ENCODE assay signal across 1 cellular context in the genomic region with DNA sequence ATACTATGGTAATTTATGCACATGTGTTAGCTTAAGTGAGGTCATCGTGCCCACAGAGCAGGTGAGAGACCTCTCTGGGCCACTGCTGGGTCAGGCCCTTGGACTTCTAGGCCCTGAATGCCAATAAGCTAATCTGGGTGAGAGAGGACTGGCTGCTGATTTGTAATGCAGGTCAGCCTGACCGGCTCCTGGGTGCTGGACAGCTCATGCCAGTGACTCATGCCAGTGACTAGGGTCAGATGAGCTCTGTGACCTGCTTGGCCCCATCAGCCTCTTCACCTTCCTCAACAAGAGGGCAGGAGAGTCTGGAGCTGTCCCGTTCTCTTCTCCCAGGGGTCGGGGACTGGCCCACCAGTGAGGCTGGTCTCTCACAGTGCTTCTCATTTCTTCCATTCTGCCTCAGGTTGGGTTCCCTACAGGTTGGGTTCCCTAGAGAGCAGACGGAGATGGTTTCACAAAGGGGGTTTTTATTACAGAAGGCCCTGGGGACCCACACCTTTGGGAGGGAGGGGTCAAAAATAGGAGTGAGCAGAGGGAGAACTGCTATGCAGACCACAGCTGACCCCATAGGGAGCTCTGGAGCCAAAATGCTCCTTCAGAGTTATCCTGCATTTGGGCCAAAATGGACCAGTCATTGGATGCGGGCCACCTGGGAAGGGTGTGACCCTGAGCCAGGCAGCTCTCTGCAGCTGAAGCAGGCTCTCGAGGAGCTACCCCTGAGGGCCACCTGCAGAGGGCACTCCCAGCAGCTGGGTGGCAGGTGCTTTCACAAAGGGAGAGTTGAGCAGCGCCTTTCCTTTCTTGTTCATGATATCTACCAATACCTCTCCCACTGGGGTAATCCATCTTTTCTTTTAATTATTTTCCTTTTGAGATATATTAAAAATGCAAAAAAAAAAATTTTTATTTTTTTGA.
TF ChIP-seq lines count a peak whose summit lies in the region.

No MANE protein-coding gene starts in this region.

TF ChIP-seq in HCT116, 20 proteins besides CTCF, POLR2A, EP300 and RAD21:
- TF ChIP-seq ELF1 (IDR thresholded peaks at IDR 0.05; ENCODE audit: borderline replicate concordance, low read depth) (no peak), CBX3 (IDR thresholded peaks at IDR 0.05; ENCODE audit: low read depth) (no peak), ZNF274 (IDR thresholded peaks at IDR 0.05; ENCODE audit: low read depth, low read length) (no peak), SRF (IDR thresholded peaks at IDR 0.05; ENCODE audit: low read depth) (no peak)
- TF ChIP-seq, protein P1, sequence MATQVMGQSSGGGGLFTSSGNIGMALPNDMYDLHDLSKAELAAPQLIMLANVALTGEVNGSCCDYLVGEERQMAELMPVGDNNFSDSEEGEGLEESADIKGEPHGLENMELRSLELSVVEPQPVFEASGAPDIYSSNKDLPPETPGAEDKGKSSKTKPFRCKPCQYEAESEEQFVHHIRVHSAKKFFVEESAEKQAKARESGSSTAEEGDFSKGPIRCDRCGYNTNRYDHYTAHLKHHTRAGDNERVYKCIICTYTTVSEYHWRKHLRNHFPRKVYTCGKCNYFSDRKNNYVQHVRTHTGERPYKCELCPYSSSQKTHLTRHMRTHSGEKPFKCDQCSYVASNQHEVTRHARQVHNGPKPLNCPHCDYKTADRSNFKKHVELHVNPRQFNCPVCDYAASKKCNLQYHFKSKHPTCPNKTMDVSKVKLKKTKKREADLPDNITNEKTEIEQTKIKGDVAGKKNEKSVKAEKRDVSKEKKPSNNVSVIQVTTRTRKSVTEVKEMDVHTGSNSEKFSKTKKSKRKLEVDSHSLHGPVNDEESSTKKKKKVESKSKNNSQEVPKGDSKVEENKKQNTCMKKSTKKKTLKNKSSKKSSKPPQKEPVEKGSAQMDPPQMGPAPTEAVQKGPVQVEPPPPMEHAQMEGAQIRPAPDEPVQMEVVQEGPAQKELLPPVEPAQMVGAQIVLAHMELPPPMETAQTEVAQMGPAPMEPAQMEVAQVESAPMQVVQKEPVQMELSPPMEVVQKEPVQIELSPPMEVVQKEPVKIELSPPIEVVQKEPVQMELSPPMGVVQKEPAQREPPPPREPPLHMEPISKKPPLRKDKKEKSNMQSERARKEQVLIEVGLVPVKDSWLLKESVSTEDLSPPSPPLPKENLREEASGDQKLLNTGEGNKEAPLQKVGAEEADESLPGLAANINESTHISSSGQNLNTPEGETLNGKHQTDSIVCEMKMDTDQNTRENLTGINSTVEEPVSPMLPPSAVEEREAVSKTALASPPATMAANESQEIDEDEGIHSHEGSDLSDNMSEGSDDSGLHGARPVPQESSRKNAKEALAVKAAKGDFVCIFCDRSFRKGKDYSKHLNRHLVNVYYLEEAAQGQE (IDR thresholded peaks at IDR 0.05; ENCODE audit: low read depth), result peak; percentile 57
- TF ChIP-seq, protein P2, sequence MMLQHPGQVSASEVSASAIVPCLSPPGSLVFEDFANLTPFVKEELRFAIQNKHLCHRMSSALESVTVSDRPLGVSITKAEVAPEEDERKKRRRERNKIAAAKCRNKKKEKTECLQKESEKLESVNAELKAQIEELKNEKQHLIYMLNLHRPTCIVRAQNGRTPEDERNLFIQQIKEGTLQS (IDR thresholded peaks at IDR 0.05), result no peak
